24 cellular contexts compared by ENCODE assay signal in genomic region chr3:168272343-168272984, GRCh38.
A peak's percentile ranks its signal among the peaks of the same experiment; 100 is the strongest.
DNase-seq lines count a peak whose midpoint lies in the region; ATAC-seq and TF ChIP-seq lines count a peak whose summit lies in the region.
"Had no signal": no experiment of that assay in that cellular context is flagged by ENCODE, and none has a peak within 500 bp of the region (broad histone marks: within the 10 kb centered on the region; RNA-seq: fewer than 3 reads in every experiment).

No MANE protein-coding gene starts in this region.

- H3K9me3 ChIP-seq in HUES64 (ENCODE audit: insufficient read depth, low read depth, low read length) (no peaks in the 10 kb centered on the region), upper lobe of right lung (no peaks in the 10 kb centered on the region)
- H3K9me3 ChIP-seq: prostate gland, transverse colon had no signal

- 0 out of 2 replicates have a peak, but pooled peaks cover 4% of the 10 kb centered on the region for H3K36me3 Mint-ChIP-seq in WTC11

- CTCF ChIA-PET in WTC11 (lab: Charles Lee), result interaction anchor here (1.1 to 1.2 kb wide), 2 partner anchors 10 to 23 kb away, joined by 4 read pairs; no protein-coding TSS in a partner anchor

- no peaks in the 10 kb centered on the region for H3K36me3 ChIP-seq in HUES64 (ENCODE audit: insufficient read depth, low read length)
- H3K36me3 ChIP-seq in upper lobe of right lung, result no peaks in the 10 kb centered on the region
- H3K36me3 ChIP-seq: prostate gland, transverse colon had no signal

- H3K9me3 Mint-ChIP-seq in WTC11, result peaks cover 17% of the 10 kb centered on the region
- H3K9me3 Mint-ChIP-seq: activated B cell treated with CpG ODN at 0.5 μM for 24 hours; HFFc6; nephron progenitor cell; stimulated activated naive CD8-positive, alpha-beta T cell treated with anti-CD3 and anti-CD28 coated beads, Interleukin-15, Interleukin-2, amounts not matched to agents 100 ng/mL and 50 ng/mL, for 24 hours had no signal

- H3K4me3 ChIP-seq in HUES64 (ENCODE audit: low read length) (no peak overlapping the region), upper lobe of right lung (no peak overlapping the region)
- H3K4me3 ChIP-seq: prostate gland, skin epidermis, transverse colon had no signal

- intact Hi-C loops in upper lobe of right lung (cut with DNase I), result no loop called here

- DNase-seq in WTC11 (ENCODE audit: low spot score) (no peak), foreskin melanocyte (peak; percentile 86), upper lobe of right lung (no peak), GM20000 (ENCODE audit: low spot score) (no peak)
- no peak for DNase-seq in stimulated activated naive CD8-positive, alpha-beta T cell treated with anti-CD3 and anti-CD28 coated beads, Interleukin-15, Interleukin-2, amounts not matched to agents 100 U/mL and 50 U/mL, for 24 hours
- DNase-seq: activated B cell treated with CpG ODN at 0.5 μM for 24 hours; activated CD4-positive, alpha-beta T cell treated with anti-CD3 and anti-CD28 coated beads, Interleukin-2, amount 50 U/mL, for 48 hours; activated naive CD4-positive, alpha-beta T cell; AML-193; central memory CD4-positive, alpha-beta T cell; HFFc6; left colon; NCI-H1436 treated with DMSO at 0.1 percent for 48 hours; NCI-H69; nephron progenitor cell; SIG-M5; stimulated activated CD4-positive, alpha-beta T cell treated with anti-CD3 and anti-CD28 coated beads, Interleukin-2, amount 100 ng/mL, for 48 hours; T-helper 1 cell; transverse colon had no signal

- H3K9ac ChIP-seq in HUES64 (ENCODE audit: low read depth, low read length), result peak overlapping the region; percentile 31; the same call in 1 of the 2 replicates

- H3K27ac ChIP-seq in HUES64 (ENCODE audit: low read depth, low read length), result peak overlapping the region; percentile 32
- H3K27ac ChIP-seq in upper lobe of right lung, result no peak overlapping the region
- H3K27ac ChIP-seq: prostate gland, skin epidermis, transverse colon had no signal

- H3K27me3 Mint-ChIP-seq in WTC11 (ENCODE audit: low read depth), result no peaks in the 10 kb centered on the region
- H3K27me3 Mint-ChIP-seq: activated B cell treated with CpG ODN at 0.5 μM for 24 hours; stimulated activated naive CD8-positive, alpha-beta T cell treated with anti-CD3 and anti-CD28 coated beads, Interleukin-15, Interleukin-2, amounts not matched to agents 100 ng/mL and 50 ng/mL, for 24 hours had no signal

- H3K4me1 Mint-ChIP-seq in WTC11, result peaks cover 34% of the 10 kb centered on the region
- H3K4me1 Mint-ChIP-seq: activated B cell treated with CpG ODN at 0.5 μM for 24 hours, nephron progenitor cell had no signal

- H3K27me3 ChIP-seq in HUES64 (ENCODE audit: insufficient read depth, low read length), result no peaks in the 10 kb centered on the region
- no peaks in the 10 kb centered on the region for H3K27me3 ChIP-seq in upper lobe of right lung
- H3K27me3 ChIP-seq: transverse colon had no signal

- H3K4me1 ChIP-seq in HUES64 (ENCODE audit: insufficient read depth, low read length) (peaks cover 35% of the 10 kb centered on the region), upper lobe of right lung (no peaks in the 10 kb centered on the region)
- H3K4me1 ChIP-seq: prostate gland, transverse colon had no signal

- H3K4me3 Mint-ChIP-seq in WTC11, result no peak overlapping the region
- H3K4me3 Mint-ChIP-seq: activated B cell treated with CpG ODN at 0.5 μM for 24 hours; HFFc6; nephron progenitor cell; stimulated activated naive CD8-positive, alpha-beta T cell treated with anti-CD3 and anti-CD28 coated beads, Interleukin-15, Interleukin-2, amounts not matched to agents 100 ng/mL and 50 ng/mL, for 24 hours had no signal

- POLR2A ChIA-PET in WTC11 (lab: Charles Lee), result no interaction called here

- TF ChIP-seq CTCF in WTC11 (IDR thresholded peaks at IDR 0.05) (no peak), upper lobe of right lung (IDR thresholded peaks at IDR 0.05) (no peak), GM20000 (IDR thresholded peaks at IDR 0.05; ENCODE audit: extremely low read depth, missing control alignments) (no peak)

- WGBS in HUES64, result 60% methylated on average over 1 of the region's 1 CpG

- ATAC-seq in WTC11 (peak; percentile 85), upper lobe of right lung (peak; percentile 84), GM21529 (IDR thresholded peaks at IDR 0.05; ENCODE audit: unreplicated experiment) (no peak)
- ATAC-seq in stimulated activated naive CD8-positive, alpha-beta T cell treated with anti-CD3 and anti-CD28 coated beads, Interleukin-15, Interleukin-2, amounts not matched to agents 100 U/mL and 50 U/mL, for 24 hours, result no peak
- ATAC-seq: left colon had no signal

- no peak overlapping the region for H3K27ac Mint-ChIP-seq in WTC11
- H3K27ac Mint-ChIP-seq: activated B cell treated with CpG ODN at 0.5 μM for 24 hours; HFFc6; nephron progenitor cell; stimulated activated naive CD8-positive, alpha-beta T cell treated with anti-CD3 and anti-CD28 coated beads, Interleukin-15, Interleukin-2, amounts not matched to agents 100 ng/mL and 50 ng/mL, for 24 hours had no signal

TF ChIP-seq in WTC11, 78 proteins besides CTCF, POLR2A, EP300 and RAD21:
- TF ChIP-seq TEAD1 (CRISPR knock-in tag; IDR thresholded peaks at IDR 0.05) (peak; percentile 47; the same call in 1 of the 2 replicates), ZNF425 (CRISPR knock-in tag; conservative IDR thresholded peaks at IDR 0.05) (no peak), ZNF512 (CRISPR knock-in tag; IDR thresholded peaks at IDR 0.05; ENCODE audit: borderline replicate concordance) (no peak), NFE2L1 (CRISPR knock-in tag; IDR thresholded peaks at IDR 0.05) (peak; percentile 64; the same call in 1 of the 2 replicates), NR3C1 (CRISPR knock-in tag; conservative IDR thresholded peaks at IDR 0.05; ENCODE audit: low read depth) (no peak), ZBTB43 (CRISPR knock-in tag; IDR thresholded peaks at IDR 0.05) (peak; percentile 58; the same call in 1 of the 2 replicates)
TF ChIP-seq in WTC11: peak in this region for 3.

Comparison
In these comparisons a context has a peak if more than half of its experiments do, and no peak if none do; other contexts are left out.
1. ATAC-seq: peak in WTC11 (single experiment) and upper lobe of right lung (single experiment); none in stimulated activated naive CD8-positive, alpha-beta T cell treated with anti-CD3 and anti-CD28 coated beads, Interleukin-15, Interleukin-2, amounts not matched to agents 100 U/mL and 50 U/mL, for 24 hours (single experiment) and GM21529 (single experiment).